ENCODE assay signal across 39 cellular contexts in genomic region chr11:69816671-69817070, GRCh38. TPM values are rescaled to one million over a fixed set of nuclear protein-coding genes. Genes with fewer than 3 reads are reported as not detected.
"Had no signal": no experiment of that assay in that cellular context is flagged by ENCODE, and none has a peak within 500 bp of the region (broad histone marks: within the 10 kb centered on the region; RNA-seq: fewer than 3 reads in every experiment).

No MANE protein-coding gene starts in this region.

- ATAC-seq: activated CD4-positive, CD25-positive, alpha-beta regulatory T cell treated with anti-CD3 and anti-CD28 coated beads, Interleukin-2, amount 50 U/mL, for 24 hours; left colon; pancreas; sciatic nerve; stimulated activated naive CD8-positive, alpha-beta T cell treated with anti-CD3 and anti-CD28 coated beads, Interleukin-15, amount 100 ng/mL, for 72 hours had no signal

- H3K27ac ChIP-seq: ascending aorta, cardiac muscle cell, colonic mucosa, epithelial cell of prostate, esophagus squamous epithelium, pancreas, prostate gland, skin epidermis, upper lobe of left lung, vagina, VCaP had no signal

- H3K4me3 ChIP-seq: ascending aorta, colonic mucosa, esophagus squamous epithelium, pancreas, prostate gland, skin epidermis, upper lobe of left lung, vagina had no signal

- H3K36me3 ChIP-seq: ascending aorta, cardiac muscle cell, colonic mucosa, esophagus squamous epithelium, pancreas, prostate gland, upper lobe of left lung, vagina had no signal

- DNase-seq: activated CD4-positive, alpha-beta T cell treated with anti-CD3 and anti-CD28 coated beads for 48 hours; activated CD4-positive, alpha-beta T cell treated with anti-CD3 and anti-CD28 coated beads, Interleukin-2, amount 50 U/mL, for 48 hours; activated CD8-positive, alpha-beta memory T cell treated with anti-CD3 and anti-CD28 coated beads for 24 hours; activated CD8-positive, alpha-beta memory T cell treated with anti-CD3 and anti-CD28 coated beads, Interleukin-2, amount 50 U/mL, for 4 hours; activated effector memory CD4-positive, alpha-beta T cell treated with anti-CD3 and anti-CD28 coated beads, Interleukin-2, amount 50 U/mL, for 16 hours; activated naive CD4-positive, alpha-beta T cell treated with anti-CD3 and anti-CD28 coated beads for 36 hours; activated naive CD8-positive, alpha-beta T cell treated with anti-CD3 and anti-CD28 coated beads, Interleukin-2, amount 10 ng/mL, durations not matched to agents 7 days and 5 days; activated T-cell treated with anti-CD3 and anti-CD28 coated beads, Interleukin-2, amount 50 U/mL, for 1 hour; cerebellar nuclear complex; colonic mucosa; effector CD8-positive, alpha-beta T cell; esophagus squamous epithelium; foreskin melanocyte; immature natural killer cell; kidney; left colon; nucleus accumbens; retina; stimulated activated CD4-positive, alpha-beta T cell treated with anti-CD3 and anti-CD28 coated beads, Interleukin-12 subunit alpha, Interleukin-12 subunit beta, amount 100 ng/mL, for 4 hours; stimulated activated CD4-positive, alpha-beta T cell treated with anti-CD3 and anti-CD28 coated beads, Interleukin-4, amount 100 ng/mL, for 1 hour; stimulated activated naive CD8-positive, alpha-beta T cell treated with anti-CD3 and anti-CD28 coated beads, Interleukin-15, amount 100 ng/mL, for 72 hours had no signal

- H3K27me3 ChIP-seq: ascending aorta had no signal

- H3K4me1 ChIP-seq: ascending aorta, colonic mucosa, pancreas, prostate gland had no signal

- H3K9me3 ChIP-seq: ascending aorta, colonic mucosa, esophagus squamous epithelium, pancreas, prostate gland, upper lobe of left lung, vagina had no signal

- FAIRE-seq: endometrium, kidney, pancreas, TTC549 had no signal

RNA-seq across cellular contexts. Expression of gene FGF3, which starts 2.5 kb away (rescaled TPM):
- total RNA-seq: activated naive CD4-positive, alpha-beta T cell treated with anti-CD3 and anti-CD28 coated beads for 36 hours; activated naive CD8-positive, alpha-beta T cell treated with anti-CD3 and anti-CD28 coated beads, Interleukin-2, amount 10 ng/mL, durations not matched to agents 7 days and 5 days; activated T-helper 1 cell treated with anti-CD3 and anti-CD28 coated beads, Interleukin-12 subunit alpha, Interleukin-12 subunit beta, Interleukin-2, Interleukin-4 antibody, amounts not matched to agents 30 ng/mL and 10 ng/mL and 1 ng/mL, durations not matched to agents 14 hours and 24 hours and 36 hours; ascending aorta; colonic mucosa; dermis microvascular lymphatic vessel endothelial cell; esophagus squamous epithelium; kidney; left colon; liver; mammary epithelial cell; mucosa of gallbladder; pancreas; prostate gland; sciatic nerve; upper lobe of left lung; vagina had no signal
- polyA plus RNA-seq: cardiac muscle cell, immature natural killer cell, liver, mammary epithelial cell, pancreas had no signal

RNA-seq across cellular contexts. Expression of gene FGF4, which starts 41.5 kb away (rescaled TPM):
- total RNA-seq: activated naive CD4-positive, alpha-beta T cell treated with anti-CD3 and anti-CD28 coated beads for 36 hours; activated naive CD8-positive, alpha-beta T cell treated with anti-CD3 and anti-CD28 coated beads, Interleukin-2, amount 10 ng/mL, durations not matched to agents 7 days and 5 days; activated T-helper 1 cell treated with anti-CD3 and anti-CD28 coated beads, Interleukin-12 subunit alpha, Interleukin-12 subunit beta, Interleukin-2, Interleukin-4 antibody, amounts not matched to agents 30 ng/mL and 10 ng/mL and 1 ng/mL, durations not matched to agents 14 hours and 24 hours and 36 hours; ascending aorta; cardiac muscle cell; colonic mucosa; dermis microvascular lymphatic vessel endothelial cell; esophagus squamous epithelium; kidney; left colon; liver; mammary epithelial cell; mucosa of gallbladder; pancreas; upper lobe of left lung; vagina had no signal
- polyA plus RNA-seq: cardiac muscle cell, immature natural killer cell, liver, mammary epithelial cell, pancreas had no signal
